ENCODE assay signal across 1 cellular context in genomic region chr10:59887972-59888640, GRCh38.
TF ChIP-seq lines count a peak whose summit lies in the region.

No MANE protein-coding gene starts in this region.

TF ChIP-seq in GM23338, 12 proteins besides CTCF, POLR2A, EP300 and RAD21:
- no peak for TF ChIP-seq REST (IDR thresholded peaks at IDR 0.05; ENCODE audit: unreplicated experiment)
- TF ChIP-seq EZH2 (IDR thresholded peaks at IDR 0.05; ENCODE audit: low read depth, unreplicated experiment) = no peak
- TF ChIP-seq JUNB (IDR thresholded peaks at IDR 0.05; ENCODE audit: unreplicated experiment) = no peak
- no peak for TF ChIP-seq ETS1 (IDR thresholded peaks at IDR 0.05)
- no peak for TF ChIP-seq CREB1 (CRISPR knock-in tag; IDR thresholded peaks at IDR 0.05; ENCODE audit: low read depth)
- TF ChIP-seq NANOG (IDR thresholded peaks at IDR 0.05; ENCODE audit: borderline replicate concordance) = no peak
- TF ChIP-seq, protein P1, sequence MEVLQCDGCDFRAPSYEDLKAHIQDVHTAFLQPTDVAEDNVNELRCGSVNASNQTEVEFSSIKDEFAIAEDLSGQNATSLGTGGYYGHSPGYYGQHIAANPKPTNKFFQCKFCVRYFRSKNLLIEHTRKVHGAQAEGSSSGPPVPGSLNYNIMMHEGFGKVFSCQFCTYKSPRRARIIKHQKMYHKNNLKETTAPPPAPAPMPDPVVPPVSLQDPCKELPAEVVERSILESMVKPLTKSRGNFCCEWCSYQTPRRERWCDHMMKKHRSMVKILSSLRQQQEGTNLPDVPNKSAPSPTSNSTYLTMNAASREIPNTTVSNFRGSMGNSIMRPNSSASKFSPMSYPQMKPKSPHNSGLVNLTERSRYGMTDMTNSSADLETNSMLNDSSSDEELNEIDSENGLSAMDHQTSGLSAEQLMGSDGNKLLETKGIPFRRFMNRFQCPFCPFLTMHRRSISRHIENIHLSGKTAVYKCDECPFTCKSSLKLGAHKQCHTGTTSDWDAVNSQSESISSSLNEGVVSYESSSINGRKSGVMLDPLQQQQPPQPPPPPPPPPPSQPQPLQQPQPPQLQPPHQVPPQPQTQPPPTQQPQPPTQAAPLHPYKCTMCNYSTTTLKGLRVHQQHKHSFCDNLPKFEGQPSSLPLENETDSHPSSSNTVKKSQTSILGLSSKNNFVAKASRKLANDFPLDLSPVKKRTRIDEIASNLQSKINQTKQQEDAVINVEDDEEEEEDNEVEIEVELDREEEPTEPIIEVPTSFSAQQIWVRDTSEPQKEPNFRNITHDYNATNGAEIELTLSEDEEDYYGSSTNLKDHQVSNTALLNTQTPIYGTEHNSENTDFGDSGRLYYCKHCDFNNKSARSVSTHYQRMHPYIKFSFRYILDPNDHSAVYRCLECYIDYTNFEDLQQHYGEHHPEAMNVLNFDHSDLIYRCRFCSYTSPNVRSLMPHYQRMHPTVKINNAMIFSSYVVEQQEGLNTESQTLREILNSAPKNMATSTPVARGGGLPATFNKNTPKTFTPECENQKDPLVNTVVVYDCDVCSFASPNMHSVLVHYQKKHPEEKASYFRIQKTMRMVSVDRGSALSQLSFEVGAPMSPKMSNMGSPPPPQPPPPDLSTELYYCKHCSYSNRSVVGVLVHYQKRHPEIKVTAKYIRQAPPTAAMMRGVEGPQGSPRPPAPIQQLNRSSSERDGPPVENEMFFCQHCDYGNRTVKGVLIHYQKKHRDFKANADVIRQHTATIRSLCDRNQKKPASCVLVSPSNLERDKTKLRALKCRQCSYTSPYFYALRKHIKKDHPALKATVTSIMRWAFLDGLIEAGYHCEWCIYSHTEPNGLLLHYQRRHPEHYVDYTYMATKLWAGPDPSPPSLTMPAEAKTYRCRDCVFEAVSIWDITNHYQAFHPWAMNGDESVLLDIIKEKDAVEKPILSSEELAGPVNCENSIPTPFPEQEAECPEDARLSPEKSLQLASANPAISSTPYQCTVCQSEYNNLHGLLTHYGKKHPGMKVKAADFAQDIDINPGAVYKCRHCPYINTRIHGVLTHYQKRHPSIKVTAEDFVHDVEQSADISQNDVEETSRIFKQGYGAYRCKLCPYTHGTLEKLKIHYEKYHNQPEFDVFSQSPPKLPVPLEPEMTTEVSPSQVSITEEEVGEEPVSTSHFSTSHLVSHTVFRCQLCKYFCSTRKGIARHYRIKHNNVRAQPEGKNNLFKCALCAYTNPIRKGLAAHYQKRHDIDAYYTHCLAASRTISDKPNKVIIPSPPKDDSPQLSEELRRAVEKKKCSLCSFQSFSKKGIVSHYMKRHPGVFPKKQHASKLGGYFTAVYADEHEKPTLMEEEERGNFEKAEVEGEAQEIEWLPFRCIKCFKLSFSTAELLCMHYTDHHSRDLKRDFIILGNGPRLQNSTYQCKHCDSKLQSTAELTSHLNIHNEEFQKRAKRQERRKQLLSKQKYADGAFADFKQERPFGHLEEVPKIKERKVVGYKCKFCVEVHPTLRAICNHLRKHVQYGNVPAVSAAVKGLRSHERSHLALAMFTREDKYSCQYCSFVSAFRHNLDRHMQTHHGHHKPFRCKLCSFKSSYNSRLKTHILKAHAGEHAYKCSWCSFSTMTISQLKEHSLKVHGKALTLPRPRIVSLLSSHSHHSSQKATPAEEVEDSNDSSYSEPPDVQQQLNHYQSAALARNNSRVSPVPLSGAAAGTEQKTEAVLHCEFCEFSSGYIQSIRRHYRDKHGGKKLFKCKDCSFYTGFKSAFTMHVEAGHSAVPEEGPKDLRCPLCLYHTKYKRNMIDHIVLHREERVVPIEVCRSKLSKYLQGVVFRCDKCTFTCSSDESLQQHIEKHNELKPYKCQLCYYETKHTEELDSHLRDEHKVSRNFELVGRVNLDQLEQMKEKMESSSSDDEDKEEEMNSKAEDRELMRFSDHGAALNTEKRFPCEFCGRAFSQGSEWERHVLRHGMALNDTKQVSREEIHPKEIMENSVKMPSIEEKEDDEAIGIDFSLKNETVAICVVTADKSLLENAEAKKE (CRISPR knock-in tag; IDR thresholded peaks at IDR 0.05) = no peak
- no peak for TF ChIP-seq ZNF331 (CRISPR knock-in tag; IDR thresholded peaks at IDR 0.05; ENCODE audit: low read depth)
- TF ChIP-seq POLR2AphosphoS5 (IDR thresholded peaks at IDR 0.05; ENCODE audit: low read depth) = no peak
- TF ChIP-seq STAT1 (IDR thresholded peaks at IDR 0.05; ENCODE audit: unreplicated experiment) = no peak
- no peak for TF ChIP-seq EZH2phosphoT487 (IDR thresholded peaks at IDR 0.05; ENCODE audit: unreplicated experiment)
- no peak for TF ChIP-seq ZNF114 (CRISPR knock-in tag; IDR thresholded peaks at IDR 0.05)
